In genomic region chr3:14458434-14459280, GRCh38 we compare ENCODE assay signal across 12 cellular contexts. TPM values are rescaled to one million over a fixed set of nuclear protein-coding genes. Genes with fewer than 3 reads are reported as not detected.
DNase-seq lines count a peak whose midpoint lies in the region; ATAC-seq, FAIRE-seq and TF ChIP-seq lines count a peak whose summit lies in the region.
"Had no signal": no experiment of that assay in that cellular context is flagged by ENCODE, and none has a peak within 500 bp of the region (broad histone marks: within the 10 kb centered on the region; RNA-seq: fewer than 3 reads in every experiment).

No MANE protein-coding gene starts in this region.

- H3K36me3 Mint-ChIP-seq in activated T-cell treated with anti-CD3 and anti-CD28 coated beads, Interleukin-2, amount 50 U/mL, for 24 hours (ENCODE audit: low read depth): peaks cover 97% of the 10 kb centered on the region
- H3K36me3 Mint-ChIP-seq in activated T-helper 17 cell treated with anti-CD3 and anti-CD28 coated beads, Interleukin-2, amount 50 U/mL, for 72 hours (ENCODE audit: low read depth): peaks cover 96% of the 10 kb centered on the region
- H3K36me3 Mint-ChIP-seq in glutamatergic neuron (ENCODE audit: unreplicated experiment): no peaks in the 10 kb centered on the region

- no peak overlapping the region for H3K4me3 ChIP-seq in pancreas
- H3K4me3 ChIP-seq: esophagus muscularis mucosa had no signal

- intact Hi-C loops in pancreas (cut with DNase I): no loop called here

- no peaks in the 10 kb centered on the region for H3K36me3 ChIP-seq in pancreas

- peak overlapping the region; percentile 90 for H3K27ac Mint-ChIP-seq in activated T-cell treated with anti-CD3 and anti-CD28 coated beads, Interleukin-2, amount 50 U/mL, for 24 hours
- peak overlapping the region; percentile 85 for H3K27ac Mint-ChIP-seq in activated T-helper 17 cell treated with anti-CD3 and anti-CD28 coated beads, Interleukin-2, amount 50 U/mL, for 72 hours
- H3K27ac Mint-ChIP-seq in glutamatergic neuron (ENCODE audit: unreplicated experiment): no peak overlapping the region

- H3K27me3 ChIP-seq in pancreas: no peaks in the 10 kb centered on the region
- H3K27me3 ChIP-seq: esophagus muscularis mucosa had no signal

- H3K9me3 ChIP-seq in pancreas: no peaks in the 10 kb centered on the region
- H3K9me3 ChIP-seq: esophagus muscularis mucosa had no signal

- no peaks in the 10 kb centered on the region for H3K9me3 Mint-ChIP-seq in activated T-cell treated with anti-CD3 and anti-CD28 coated beads, Interleukin-2, amount 50 U/mL, for 24 hours
- H3K9me3 Mint-ChIP-seq in activated T-helper 17 cell treated with anti-CD3 and anti-CD28 coated beads, Interleukin-2, amount 50 U/mL, for 72 hours: no peaks in the 10 kb centered on the region
- no peaks in the 10 kb centered on the region for H3K9me3 Mint-ChIP-seq in glutamatergic neuron (ENCODE audit: unreplicated experiment)
- H3K9me3 Mint-ChIP-seq: natural killer cell treated with Interleukin-12 subunit alpha and Interleukin-12 subunit beta and Interleukin-15 and Interleukin-18, amount 100 ng/mL, for 72 hours had no signal

- ATAC-seq in HG02970 (IDR thresholded peaks at IDR 0.05; ENCODE audit: low FRiP score, unreplicated experiment): peak; percentile 45
- peak; percentile 70 for ATAC-seq in activated T-helper 17 cell treated with anti-CD3 and anti-CD28 coated beads, Interleukin-2, amount 50 U/mL, for 72 hours (replicated peaks)
- ATAC-seq in pancreas: peak in 3 of 4 donors; percentile 17 to 37 (median 30)

- DNase-seq in activated T-cell treated with anti-CD3 and anti-CD28 coated beads, Interleukin-2, amount 50 U/mL, for 24 hours: no peak
- no peak for DNase-seq in activated T-cell treated with anti-CD3 and anti-CD28 coated beads, Interleukin-2, amount 50 U/mL, for 1 hour
- no peak for DNase-seq in pancreas
- no peak for DNase-seq in C1 segment of cervical spinal cord (lab: John Stamatoyannopoulos, UW)
- no peak for DNase-seq in glutamatergic neuron
- no peak for DNase-seq in NCI-H128 (lab: John Stamatoyannopoulos, UW; ENCODE audit: unreplicated experiment)
- DNase-seq: central memory CD4-positive, alpha-beta T cell; NCI-H146 had no signal

- H3K4me3 Mint-ChIP-seq in activated T-cell treated with anti-CD3 and anti-CD28 coated beads, Interleukin-2, amount 50 U/mL, for 24 hours: no peak overlapping the region
- H3K4me3 Mint-ChIP-seq in activated T-helper 17 cell treated with anti-CD3 and anti-CD28 coated beads, Interleukin-2, amount 50 U/mL, for 72 hours: peak overlapping the region; percentile 43
- H3K4me3 Mint-ChIP-seq in glutamatergic neuron (ENCODE audit: unreplicated experiment): no peak overlapping the region
- H3K4me3 Mint-ChIP-seq: natural killer cell treated with Interleukin-12 subunit alpha and Interleukin-12 subunit beta and Interleukin-15 and Interleukin-18, amount 100 ng/mL, for 72 hours had no signal

- no peak for TF ChIP-seq CTCF in pancreas (IDR thresholded peaks at IDR 0.05)
- no peak for TF ChIP-seq CTCF in glutamatergic neuron (IDR thresholded peaks at IDR 0.05; ENCODE audit: partially characterized antibody, unreplicated experiment)

- WGBS in pancreas, 2 donors: 52 to 61% methylated on average over 11 of the region's 11 CpGs

- H3K27me3 Mint-ChIP-seq in activated T-cell treated with anti-CD3 and anti-CD28 coated beads, Interleukin-2, amount 50 U/mL, for 24 hours: no peaks in the 10 kb centered on the region
- no peaks in the 10 kb centered on the region for H3K27me3 Mint-ChIP-seq in activated T-helper 17 cell treated with anti-CD3 and anti-CD28 coated beads, Interleukin-2, amount 50 U/mL, for 72 hours
- peaks cover 3% of the 10 kb centered on the region for H3K27me3 Mint-ChIP-seq in glutamatergic neuron (ENCODE audit: unreplicated experiment)
- H3K27me3 Mint-ChIP-seq: natural killer cell treated with Interleukin-12 subunit alpha and Interleukin-12 subunit beta and Interleukin-15 and Interleukin-18, amount 100 ng/mL, for 72 hours had no signal

- peaks cover 45% of the 10 kb centered on the region for H3K4me1 Mint-ChIP-seq in activated T-cell treated with anti-CD3 and anti-CD28 coated beads, Interleukin-2, amount 50 U/mL, for 24 hours (ENCODE audit: low read depth)
- peaks cover 20% of the 10 kb centered on the region for H3K4me1 Mint-ChIP-seq in activated T-helper 17 cell treated with anti-CD3 and anti-CD28 coated beads, Interleukin-2, amount 50 U/mL, for 72 hours
- H3K4me1 Mint-ChIP-seq in glutamatergic neuron (ENCODE audit: low read depth, unreplicated experiment): no peaks in the 10 kb centered on the region

- H3K27ac ChIP-seq in pancreas: peak overlapping the region; percentile 22 to 71 (median 46)
- H3K27ac ChIP-seq: esophagus muscularis mucosa had no signal

- H3K4me1 ChIP-seq in pancreas: peaks cover 0 to 26% (median 0%) of the 10 kb centered on the region in 3 donors

- no peak for FAIRE-seq in pancreas (lab: Jason Lieb, UNC)

RNA-seq across cellular contexts. Expression of gene SLC6A6, which starts 56.3 kb away (rescaled TPM):
- 100 to 1,000 TPM in 1 of 2 donors, 10 to 100 TPM in 1; 80.1 to 219 TPM for total RNA-seq in activated T-helper 17 cell treated with anti-CD3 and anti-CD28 coated beads, Interleukin-2, amount 50 U/mL, for 72 hours
- 10 to 100 TPM in 2 of 6 donors, 1 to 10 TPM in 4; 2.1 to 11.6 (median 3.4) TPM for total RNA-seq in pancreas
- 1 to 10 TPM; 2.4 to 6.1 TPM for polyA plus RNA-seq in pancreas
- 21.9 TPM for total RNA-seq in glutamatergic neuron (ENCODE audit: unreplicated experiment)
